In genomic region chr14:63745858-63746425, GRCh38 we compare ENCODE assay signal across 8 cellular contexts. TPM values are rescaled to one million over a fixed set of nuclear protein-coding genes. Genes with fewer than 3 reads are reported as not detected.
A peak's percentile ranks its signal among the peaks of the same experiment; 100 is the strongest.
DNase-seq lines count a peak whose midpoint lies in the region; ATAC-seq and TF ChIP-seq lines count a peak whose summit lies in the region.

No MANE protein-coding gene starts in this region.

- no peak overlapping the region for H3K27ac ChIP-seq in H9 (ENCODE audit: insufficient read length, low read depth, low read length)

- H2BK20ac ChIP-seq in H9 (ENCODE audit: low read depth, low read length, poor library complexity, severe bottlenecking), result no peak overlapping the region

- H2AK5ac ChIP-seq in H9 (ENCODE audit: insufficient read length, low read length), result no peak overlapping the region

- H3T11ph ChIP-seq in H9 (ENCODE audit: low read length), result no peak overlapping the region

- ATAC-seq in GM18499 (IDR thresholded peaks at IDR 0.05; ENCODE audit: insufficient read depth, unreplicated experiment) (peak; percentile 39), GM21619 (IDR thresholded peaks at IDR 0.05; ENCODE audit: unreplicated experiment) (peak; percentile 55)

- DNase-seq in erythroblast (lab: John Stamatoyannopoulos, UW) (peak; percentile 32), kidney glomerular epithelial cell (lab: John Stamatoyannopoulos, UW) (no peak), retina (no peak), NCI-H2196 treated with DMSO at 0.1 percent for 48 hours (lab: John Stamatoyannopoulos, UW; ENCODE audit: unreplicated experiment) (no peak), H9 (no peak)

- no peak overlapping the region for H3K9ac ChIP-seq in H9 (ENCODE audit: extremely low read depth, insufficient read length, low read length)

- H2AFZ ChIP-seq in H9 (ENCODE audit: low read length), result no peak overlapping the region

- H4K91ac ChIP-seq in H9 (ENCODE audit: insufficient read length, low read depth, low read length), result no peak overlapping the region

- no peaks in the 10 kb centered on the region for H3K9me3 ChIP-seq in H9 (ENCODE audit: control insufficient read depth, low read depth, low read length)

- H3K36me3 Mint-ChIP-seq in IgD-negative memory B cell (peaks cover 2% of the 10 kb centered on the region), H9 (ENCODE audit: insufficient read depth in 1 of 3, low read depth in 3 of 3) (no peaks in the 10 kb centered on the region)

- no CpG with 5 or more reads among the region's 4 CpGs for WGBS in H9 (ENCODE audit: extremely low coverage, insufficient read length, low lambda C conversion rate)

- no peak overlapping the region for H3K4me2 ChIP-seq in H9 (ENCODE audit: insufficient read depth, insufficient read length, low read length)

- no peak overlapping the region for H2BK5ac ChIP-seq in H9 (ENCODE audit: insufficient read length, low read length)

- H3K4me1 ChIP-seq in H9 (ENCODE audit: insufficient read depth, low read length), result no peaks in the 10 kb centered on the region

- no peak overlapping the region for H2BK15ac ChIP-seq in H9 (ENCODE audit: low read depth, low read length)

- TF ChIP-seq POLR2A in erythroblast (IDR thresholded peaks at IDR 0.05; ENCODE audit: low read length), result no peak

- H3K4me1 Mint-ChIP-seq in IgD-negative memory B cell (peaks cover 25 to 38% (median 32%) of the 10 kb centered on the region in 3 donors), H9 (peaks cover 6% of the 10 kb centered on the region in 2 experiments)

- H3K4ac ChIP-seq in H9 (ENCODE audit: low read depth, low read length), result no peak overlapping the region

- H4K5ac ChIP-seq in H9 (ENCODE audit: insufficient read length, low read depth, low read length), result no peak overlapping the region

- H3K9me3 Mint-ChIP-seq in IgD-negative memory B cell, result no peaks in the 10 kb centered on the region
- peaks cover 0 to 1% of the 10 kb centered on the region in 2 experiments; a peak in 1 of 5 replicates for H3K9me3 Mint-ChIP-seq in H9

- H3K27ac Mint-ChIP-seq in IgD-negative memory B cell (peak overlapping the region; percentile 90 to 98 (median 95)), H9 (no peak overlapping the region; a peak in 1 of 7 replicates)

- no peak overlapping the region for H3K56ac ChIP-seq in H9 (ENCODE audit: insufficient read length, low read depth, low read length)

- H3K4me3 Mint-ChIP-seq in IgD-negative memory B cell, result peak overlapping the region; percentile 48 to 92 (median 70)
- no peak overlapping the region for H3K4me3 Mint-ChIP-seq in H9

- H4K8ac ChIP-seq in H9 (replicated peaks; ENCODE audit: insufficient read length, low read depth, low read length), result no peak overlapping the region

- H3K14ac ChIP-seq in H9 (ENCODE audit: insufficient read depth, low read length), result no peak overlapping the region

- no peaks in the 10 kb centered on the region for H3K79me1 ChIP-seq in H9 (ENCODE audit: insufficient read depth, low read depth, low read length, poor library complexity, severe bottlenecking)

- no peak for TF ChIP-seq CTCF in H9 (conservative IDR thresholded peaks at IDR 0.05)

- no peak overlapping the region for H3K18ac ChIP-seq in H9 (ENCODE audit: insufficient read length, low read depth, low read length)

- no peaks in the 10 kb centered on the region for H4K20me1 ChIP-seq in H9 (ENCODE audit: control insufficient read depth, insufficient read depth, insufficient read length)

- H3K79me2 ChIP-seq in H9 (ENCODE audit: insufficient read depth, low read length), result no peaks in the 10 kb centered on the region

- no peaks in the 10 kb centered on the region for H3K23me2 ChIP-seq in H9 (ENCODE audit: insufficient read length, low read depth, low read length, poor library complexity, severe bottlenecking)

- H3K27me3 Mint-ChIP-seq in IgD-negative memory B cell, result no peaks in the 10 kb centered on the region
- H3K27me3 Mint-ChIP-seq in H9 (ENCODE audit: low read depth), result no peaks in the 10 kb centered on the region

- H3K27me3 ChIP-seq in H9 (ENCODE audit: insufficient read depth, low read length), result no peaks in the 10 kb centered on the region

- no peak overlapping the region for H3K23ac ChIP-seq in H9 (ENCODE audit: insufficient read length, low read depth, low read length)

- H2BK120ac ChIP-seq in H9 (ENCODE audit: low read depth, low read length, poor library complexity, severe bottlenecking), result no peak overlapping the region

- H2BK12ac ChIP-seq in H9 (ENCODE audit: insufficient read length, low read depth, low read length), result no peak overlapping the region

RNA-seq across cellular contexts. Expression of gene SGPP1, which starts 18.1 kb away (rescaled TPM):
- 30.5 TPM for polyA plus RNA-seq in IgD-negative memory B cell
- total RNA-seq in H9 (2021), result 5.5 and 5.8 TPM in 2 replicates

Comparison
In these comparisons a context has a peak if more than half of its experiments do, and no peak if none do; other contexts are left out.
1. H3K27ac Mint-ChIP-seq: peak in IgD-negative memory B cell (3 of 3); none in H9 (0 of 3).
2. H3K4me3 Mint-ChIP-seq: peak in IgD-negative memory B cell (4 of 4); none in H9 (0 of 2).
3. DNase-seq: peak in erythroblast (2 of 2); none in kidney glomerular epithelial cell (single experiment), retina (single experiment), NCI-H2196 treated with DMSO at 0.1 percent for 48 hours (single experiment) and H9 (single experiment).